ENCODE assay signal across 8 cellular contexts in genomic region chr12:46269429-46270241, GRCh38. TPM values are rescaled to one million over a fixed set of nuclear protein-coding genes. Genes with fewer than 3 reads are reported as not detected.
A peak's percentile ranks its signal among the peaks of the same experiment; 100 is the strongest.
DNase-seq lines count a peak whose midpoint lies in the region; ATAC-seq and TF ChIP-seq lines count a peak whose summit lies in the region.

No MANE protein-coding gene starts in this region.

- TF ChIP-seq POLR2A in esophagus squamous epithelium (IDR thresholded peaks at IDR 0.05) (no peak), transverse colon (IDR thresholded peaks at IDR 0.05) (no peak)

- no peaks in the 10 kb centered on the region for H3F3A ChIP-seq in GM23338 (replicated peaks; ENCODE audit: low read depth)

- in situ Hi-C loops in transverse colon (cut with MboI; ENCODE audit: low pct_ligation_motif_present in 1 of 4, low pct_unique_long_range_greater_than_20kb in 1 of 4, low sequenced_read_pairs in 3 of 4): loop anchor here in 2 of 4 donors (10.0 to 25.0 kb wide), 2 partner anchors 55 to 107 kb away; no protein-coding TSS in a partner anchor

- DNase-seq in GDM1 (lab: John Stamatoyannopoulos, UW) (peak; percentile 47), GM23338 (ENCODE audit: low spot score) (peak; percentile 74), NCI-H146 (lab: John Stamatoyannopoulos, UW) (peak; percentile 69), esophagus squamous epithelium (lab: John Stamatoyannopoulos, UW) (no peak), osteoblast (ENCODE audit: insufficient read length, low spot score, missing footprints) (peak; percentile 88), transverse colon (peak; percentile 63), COLO829 (ENCODE audit: low spot score) (no peak)
- DNase-seq in activated CD8-positive, alpha-beta memory T cell treated with anti-CD3 and anti-CD28 coated beads, Interleukin-2, amount 50 U/mL, for 1 hour (ENCODE audit: extremely low read depth): peak; percentile 80

- peaks cover 68% of the 10 kb centered on the region for H3K79me2 ChIP-seq in GM23338 (replicated peaks; ENCODE audit: insufficient read depth)
- peaks cover 23% of the 10 kb centered on the region for H3K79me2 ChIP-seq in osteoblast (ENCODE audit: insufficient read depth, low read length)

- H3K4me1 Mint-ChIP-seq in GM23338: peaks cover 24% of the 10 kb centered on the region

- H3K36me3 Mint-ChIP-seq in GM23338 (ENCODE audit: low read depth): no peaks in the 10 kb centered on the region; the same call in 1 of the 3 replicates

- no peak for TF ChIP-seq EP300 in transverse colon (IDR thresholded peaks at IDR 0.05; ENCODE audit: low read depth)

- H3K4me1 ChIP-seq in GM23338 (ENCODE audit: insufficient read depth): peaks cover 34% of the 10 kb centered on the region
- H3K4me1 ChIP-seq in esophagus squamous epithelium: peaks cover 7 to 54% (median 10%) of the 10 kb centered on the region in 3 donors
- peaks cover 19% of the 10 kb centered on the region for H3K4me1 ChIP-seq in osteoblast (ENCODE audit: insufficient read depth, low read length)
- H3K4me1 ChIP-seq in transverse colon: peaks cover 0 to 42% (median 12%) of the 10 kb centered on the region in 4 donors

- H2AFZ ChIP-seq in GM23338 (peak overlapping the region; percentile 64; the same call in 1 of the 2 replicates), osteoblast (ENCODE audit: low read length) (peak overlapping the region; percentile 91)

- H3K9me2 ChIP-seq in GM23338 (ENCODE audit: insufficient read depth): no peaks in the 10 kb centered on the region

- intact Hi-C loops in esophagus squamous epithelium (cut with DNase I) (no loop called here), transverse colon (cut with DNase I; ENCODE audit: low total_unique reads) (loop anchor here (2.0 to 10.0 kb wide), 3 partner anchors 61 to 115 kb away; no protein-coding TSS in a partner anchor)

- no peak overlapping the region for H3K27ac Mint-ChIP-seq in GM23338

- H3K27me3 ChIP-seq in GM23338 (ENCODE audit: insufficient read depth) (no peaks in the 10 kb centered on the region), esophagus squamous epithelium (no peaks in the 10 kb centered on the region), osteoblast (ENCODE audit: insufficient read depth, low read length) (peaks cover 49% of the 10 kb centered on the region), transverse colon (no peaks in the 10 kb centered on the region)

- peak overlapping the region; percentile 99 for H3K27ac ChIP-seq in GM23338 (ENCODE audit: low read depth)
- H3K27ac ChIP-seq in esophagus squamous epithelium: peak overlapping the region; percentile 85 to 94 (median 92)
- H3K27ac ChIP-seq in osteoblast (ENCODE audit: low read depth, low read length): no peak overlapping the region
- peak overlapping the region; percentile 92 to 96 (median 93) for H3K27ac ChIP-seq in transverse colon

- H4K20me1 ChIP-seq in GM23338 (replicated peaks; ENCODE audit: insufficient read depth): peaks cover 11% of the 10 kb centered on the region; the same call in 1 of the 2 replicates
- peaks cover 3% of the 10 kb centered on the region for H4K20me1 ChIP-seq in osteoblast (ENCODE audit: insufficient read depth, low read length)

- no peaks in the 10 kb centered on the region for H3K9me3 Mint-ChIP-seq in GM23338

- no peaks in the 10 kb centered on the region for H3K9me3 ChIP-seq in esophagus squamous epithelium
- no peaks in the 10 kb centered on the region for H3K9me3 ChIP-seq in osteoblast (ENCODE audit: low read depth, low read length)
- no peaks in the 10 kb centered on the region for H3K9me3 ChIP-seq in transverse colon

- 10 to 34% methylated on average over 5 to 7 of the region's 42 CpGs for WGBS in esophagus squamous epithelium, 2 donors
- 5% methylated on average over 39 of the region's 42 CpGs; no CpG with 5 or more reads in 1 of the 2 donors for whole genome bisulfite sequencing in transverse colon (ENCODE audit: low coverage in 1 of 2), 2 donors

- H3K4me3 Mint-ChIP-seq in GM23338: no peak overlapping the region; the same call in 2 of the 3 replicates

- TF ChIP-seq CTCF in GM23338 (conservative IDR thresholded peaks at IDR 0.05; ENCODE audit: low read depth in 2 of 2) (no peak), esophagus squamous epithelium (IDR thresholded peaks at IDR 0.05) (no peak), osteoblast (IDR thresholded peaks at IDR 0.05; ENCODE audit: extremely low read depth, low read depth, low read length) (no peak), transverse colon (IDR thresholded peaks at IDR 0.05) (no peak)

- no peaks in the 10 kb centered on the region for H3K27me3 Mint-ChIP-seq in GM23338 (ENCODE audit: insufficient read depth, low read depth, poor library complexity)

- H3K4me3 ChIP-seq in GM23338 (peak overlapping the region; percentile 90), esophagus squamous epithelium (peak overlapping the region; percentile 65 to 87 (median 72)), osteoblast (ENCODE audit: insufficient read depth, low read length) (peak overlapping the region; percentile 76), transverse colon (peak overlapping the region; percentile 59 to 75 (median 70))

- peak; percentile 17 for ATAC-seq in GM23338

- H3K36me3 ChIP-seq in GM23338 (ENCODE audit: insufficient read depth) (no peaks in the 10 kb centered on the region), esophagus squamous epithelium (no peaks in the 10 kb centered on the region), osteoblast (ENCODE audit: insufficient read depth, low read length) (no peaks in the 10 kb centered on the region), transverse colon (no peaks in the 10 kb centered on the region)

- H3K4me2 ChIP-seq in GM23338: peak overlapping the region; percentile 86
- H3K4me2 ChIP-seq in osteoblast (ENCODE audit: insufficient read depth, low read length): peak overlapping the region; percentile 92

TF ChIP-seq in GM23338, 12 proteins besides CTCF, POLR2A, EP300 and RAD21:
- TF ChIP-seq ZNF462 (CRISPR knock-in tag; IDR thresholded peaks at IDR 0.05) (no peak), ZNF331 (CRISPR knock-in tag; IDR thresholded peaks at IDR 0.05; ENCODE audit: low read depth) (no peak), EZH2 (IDR thresholded peaks at IDR 0.05; ENCODE audit: low read depth, unreplicated experiment) (no peak), STAT1 (IDR thresholded peaks at IDR 0.05; ENCODE audit: unreplicated experiment) (no peak), CREB1 (CRISPR knock-in tag; IDR thresholded peaks at IDR 0.05; ENCODE audit: low read depth) (no peak)

RNA-seq across cellular contexts. Expression of gene SLC38A1, which starts 0.8 kb away (rescaled TPM):
- total RNA-seq in GM23338 (2014; rRNA removed; shearing (Covaris generic)): 234 and 281 TPM in 2 replicates
- polyA plus RNA-seq in GM23338 (2016; fragmentation: Nextera tagmentation; extraction: Ambion mirVana): 91.1 and 114 TPM in 2 replicates
- total RNA-seq in esophagus squamous epithelium: 10 to 100 TPM; 23.3 to 88.7 (median 73.3) TPM
- 19.2 and 29.7 TPM in 2 replicates for total RNA-seq in osteoblast
- 100 to 1,000 TPM in 3 of 4 donors, 10 to 100 TPM in 1; 36.8 to 139 (median 117) TPM for total RNA-seq in transverse colon

Comparison
In these comparisons a context has a peak if more than half of its experiments do, and no peak if none do; other contexts are left out.
1. DNase-seq: peak in GDM1 (single experiment), GM23338 (single experiment), NCI-H146 (single experiment), activated CD8-positive, alpha-beta memory T cell treated with anti-CD3 and anti-CD28 coated beads, Interleukin-2, amount 50 U/mL, for 1 hour (single experiment), osteoblast (single experiment) and transverse colon (single experiment); none in esophagus squamous epithelium (single experiment) and COLO829 (single experiment).
2. Peak in every context shown above with its lines, with median percentiles within 50 percentile points of each other: H3K4me3 ChIP-seq.